In genomic region chr10:97498841-97499560, GRCh38 we compare ENCODE assay signal across 8 cellular contexts. TPM values are rescaled to one million over a fixed set of nuclear protein-coding genes. Genes with fewer than 3 reads are reported as not detected.
DNase-seq lines count a peak whose midpoint lies in the region; TF ChIP-seq lines count a peak whose summit lies in the region.

TSS of gene UBTD1 (plus strand) at chr10:97498924. CDS start at chr10:97499204, 280 bp downstream.

- H3K9me3 ChIP-seq in BLaER1 (no peaks in the 10 kb centered on the region), GM23248 (ENCODE audit: low read depth) (no peaks in the 10 kb centered on the region), transverse colon (no peaks in the 10 kb centered on the region)

- H4K20me1 ChIP-seq in BLaER1 = peaks cover 63% of the 10 kb centered on the region
- no peaks in the 10 kb centered on the region; the same call in 1 of the 2 replicates for H4K20me1 ChIP-seq in GM23248 (ENCODE audit: insufficient read depth)

- peak within 1 kb of the TSS; percentile 89 for H3K4me3 Mint-ChIP-seq in neural crest cell

- peak within 1 kb of the TSS; percentile 89 for H3K27ac ChIP-seq in BLaER1
- peak within 1 kb of the TSS; percentile 97 for H3K27ac ChIP-seq in GM23248
- H3K27ac ChIP-seq in transverse colon = peak within 1 kb of the TSS; percentile 90 to 99 (median 94)

- H3K4me1 ChIP-seq in BLaER1 (peaks cover 45% of the 10 kb centered on the region), GM23248 (ENCODE audit: insufficient read depth) (peaks cover 28% of the 10 kb centered on the region), transverse colon (peaks cover 9 to 34% (median 18%) of the 10 kb centered on the region in 4 donors)

- H3K36me3 Mint-ChIP-seq in neural crest cell (ENCODE audit: low read depth) = no peaks in the 10 kb centered on the region

- TF ChIP-seq EP300 in transverse colon (IDR thresholded peaks at IDR 0.05; ENCODE audit: low read depth) = no peak

- TF ChIP-seq CTCF in foreskin fibroblast (IDR thresholded peaks at IDR 0.05; ENCODE audit: low read depth, low read length) (no peak), neural crest cell (conservative IDR thresholded peaks at IDR 0.05) (no peak), transverse colon (IDR thresholded peaks at IDR 0.05) (no peak)

- H3K4me1 Mint-ChIP-seq in neural crest cell = peaks cover 48% of the 10 kb centered on the region

- peaks cover 31% of the 10 kb centered on the region for H3K27me3 Mint-ChIP-seq in neural crest cell (ENCODE audit: low read depth)

- WGBS in GM23248 (ENCODE audit: low coverage in 1 of 2, low lambda C conversion rate in 2 of 2, missing lambda C conversion rate in 2 of 2), 2 experiments = 2% methylated on average over 44 to 50 of the region's 66 CpGs
- 0% methylated on average over 47 of the region's 66 CpGs; no CpG with 5 or more reads in 1 of the 2 donors for WGBS in transverse colon (ENCODE audit: low coverage in 1 of 2), 2 donors

- H3K9ac ChIP-seq in BLaER1 (peak within 1 kb of the TSS; percentile 87), GM23248 (peak within 1 kb of the TSS; percentile 97)

- H3K79me2 ChIP-seq in GM23248 (ENCODE audit: insufficient read depth) = peaks cover 79% of the 10 kb centered on the region

- H3K27me3 ChIP-seq in BLaER1 = peaks cover 37% of the 10 kb centered on the region
- H3K27me3 ChIP-seq in GM23248 (replicated peaks; ENCODE audit: insufficient read depth) = no peaks in the 10 kb centered on the region
- H3K27me3 ChIP-seq in transverse colon = peaks cover 17% of the 10 kb centered on the region

- TF ChIP-seq POLR2A in transverse colon (IDR thresholded peaks at IDR 0.05) = no peak

- intact Hi-C loops in transverse colon (cut with DNase I; ENCODE audit: low total_unique reads) = no loop called here

- 0 out of 2 replicates have a peak, but pooled peaks cover 11% of the 10 kb centered on the region for H3K36me3 ChIP-seq in BLaER1
- 0 out of 2 replicates have a peak, but pooled peaks cover 4% of the 10 kb centered on the region for H3K36me3 ChIP-seq in GM23248 (ENCODE audit: low read depth)
- H3K36me3 ChIP-seq in transverse colon = no peaks in the 10 kb centered on the region

- DNase-seq in GM23248 (peak; percentile 79), NCI-H748 treated with DMSO at 0.1 percent for 48 hours (lab: John Stamatoyannopoulos, UW) (peak; percentile 9), foreskin fibroblast (peak; percentile 41 to 75), neural crest cell (ENCODE audit: low read depth, low spot score) (no peak), transverse colon (peak; percentile 43), NCI-H1436 treated with DMSO at 0.1 percent for 48 hours (lab: John Stamatoyannopoulos, UW) (no peak)
- peak; percentile 15 for DNase-seq in activated effector memory CD4-positive, alpha-beta T cell treated with Interleukin-2 at 50 U/mL for 16 hours

- in situ Hi-C loops in GM23248 (cut with MboI) = no loop called here
- in situ Hi-C loops in transverse colon (cut with MboI; ENCODE audit: low pct_ligation_motif_present in 1 of 4, low pct_unique_long_range_greater_than_20kb in 1 of 4, low sequenced_read_pairs in 3 of 4) = no loop called here

- H3F3A ChIP-seq in GM23248 (ENCODE audit: insufficient read depth) = peaks cover 26% of the 10 kb centered on the region

- H2AFZ ChIP-seq in GM23248 = peak within 1 kb of the TSS; percentile 81

- peak within 1 kb of the TSS; percentile 85 for H3K4me3 ChIP-seq in BLaER1
- peak within 1 kb of the TSS; percentile 92 for H3K4me3 ChIP-seq in GM23248
- peak within 1 kb of the TSS; percentile 81 to 91 for H3K4me3 ChIP-seq in foreskin fibroblast (ENCODE audit: low read depth in 1 of 2, low read length in 2 of 2)
- H3K4me3 ChIP-seq in transverse colon = peak within 1 kb of the TSS; percentile 78 to 92 (median 86)

- no peaks in the 10 kb centered on the region for H3K9me2 ChIP-seq in GM23248 (ENCODE audit: insufficient read depth)

- peak within 1 kb of the TSS; percentile 98 for H3K4me2 ChIP-seq in BLaER1
- peak within 1 kb of the TSS; percentile 97 for H3K4me2 ChIP-seq in GM23248 (ENCODE audit: unreplicated experiment)

- H3K9me3 Mint-ChIP-seq in neural crest cell = no peaks in the 10 kb centered on the region

- peak within 1 kb of the TSS; percentile 89 for H3K27ac Mint-ChIP-seq in neural crest cell (ENCODE audit: unreplicated experiment)

RNA-seq across cellular contexts. Expression of gene UBTD1, which starts in this region (rescaled TPM):
- 16.2 and 20.8 TPM in 2 replicates for total RNA-seq in GM23248 (2014; rRNA removed; shearing (Covaris generic))
- 27.2 and 29.8 TPM in 2 replicates for polyA plus RNA-seq in GM23248 (2016; fragmentation: Nextera tagmentation; extraction: Ambion mirVana)
- total RNA-seq in neural crest cell (6.5 and 8.7 TPM in 2 replicates), transverse colon (1 to 10 TPM in 3 of 4 donors, under 1 TPM in 1; 0.40 to 4.1 (median 3.2) TPM)

Comparison
In these comparisons a context has a peak if more than half of its experiments do, and no peak if none do; other contexts are left out.
1. DNase-seq: peak in GM23248 (single experiment), NCI-H748 treated with DMSO at 0.1 percent for 48 hours (single experiment), activated effector memory CD4-positive, alpha-beta T cell treated with Interleukin-2 at 50 U/mL for 16 hours (single experiment), foreskin fibroblast (2 of 2) and transverse colon (single experiment); none in neural crest cell (single experiment) and NCI-H1436 treated with DMSO at 0.1 percent for 48 hours (single experiment).
2. Peak in every context shown above with its lines, with median percentiles within 50 percentile points of each other: H3K27ac ChIP-seq and H3K4me3 ChIP-seq.